1 cellular context compared by ENCODE assay signal in genomic region chr7:131613909-131614308, GRCh38.
TF ChIP-seq lines count a peak whose summit lies in the region.

No MANE protein-coding gene starts in this region.

TF ChIP-seq in H1, 55 proteins besides CTCF, POLR2A, EP300 and RAD21:
- TF ChIP-seq, protein P1, sequence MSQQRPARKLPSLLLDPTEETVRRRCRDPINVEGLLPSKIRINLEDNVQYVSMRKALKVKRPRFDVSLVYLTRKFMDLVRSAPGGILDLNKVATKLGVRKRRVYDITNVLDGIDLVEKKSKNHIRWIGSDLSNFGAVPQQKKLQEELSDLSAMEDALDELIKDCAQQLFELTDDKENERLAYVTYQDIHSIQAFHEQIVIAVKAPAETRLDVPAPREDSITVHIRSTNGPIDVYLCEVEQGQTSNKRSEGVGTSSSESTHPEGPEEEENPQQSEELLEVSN (IDR thresholded peaks at IDR 0.05): no peak
- TF ChIP-seq SRF (IDR thresholded peaks at IDR 0.05; ENCODE audit: low read depth, low read length) (no peak), SP1 (IDR thresholded peaks at IDR 0.05; ENCODE audit: low read depth, low read length) (no peak), FOSL1 (IDR thresholded peaks at IDR 0.05; ENCODE audit: insufficient read depth, low read depth, low read length) (no peak), NANOG (IDR thresholded peaks at IDR 0.05; ENCODE audit: insufficient read depth, low read depth, low read length, poor library complexity, severe bottlenecking) (no peak), TBP (IDR thresholded peaks at IDR 0.05; ENCODE audit: low read depth, low read length) (no peak), TEAD4 (IDR thresholded peaks at IDR 0.05; ENCODE audit: low read depth, low read length) (no peak), MAFK (IDR thresholded peaks at IDR 0.05; ENCODE audit: low read depth, low read length) (no peak), SIRT6 (IDR thresholded peaks at IDR 0.05; ENCODE audit: low read length) (no peak), SIN3A (conservative IDR thresholded peaks at IDR 0.05 in 1 of 2, IDR thresholded peaks at IDR 0.05 in 1 of 2; ENCODE audit: low read depth in 1 of 2, low read length in 2 of 2) (no peak), CBX5 (IDR thresholded peaks at IDR 0.05; ENCODE audit: low read depth, low read length) (no peak)
